Comparison of ENCODE assay signal across 8 cellular contexts in genomic region chr3:142447852-142448315, GRCh38. TPM values are rescaled to one million over a fixed set of nuclear protein-coding genes. Genes with fewer than 3 reads are reported as not detected.
DNase-seq lines count a peak whose midpoint lies in the region; ATAC-seq and TF ChIP-seq lines count a peak whose summit lies in the region.

XRN1 (minus strand) TSS chr3:142448037; CDS start chr3:142447944, 93 bp downstream.

- H3K9me3 ChIP-seq in ES-I3 (ENCODE audit: control insufficient read depth, insufficient read depth, low read length), result no peaks in the 10 kb centered on the region
- H3K9me3 ChIP-seq in H9 (ENCODE audit: control insufficient read depth, low read depth, low read length), result no peaks in the 10 kb centered on the region
- H3K9me3 ChIP-seq in MM.1S (replicated peaks; ENCODE audit: insufficient read depth, low read length), result no peaks in the 10 kb centered on the region

- peak within 1 kb of the TSS; percentile 81 for H3K4me2 ChIP-seq in H9 (ENCODE audit: insufficient read depth, insufficient read length, low read length)
- peak within 1 kb of the TSS; percentile 83 for H3K4me2 ChIP-seq in MM.1S (ENCODE audit: low read depth, low read length)

- H3K79me1 ChIP-seq in H9 (ENCODE audit: insufficient read depth, low read depth, low read length, poor library complexity, severe bottlenecking), result peaks cover 2% of the 10 kb centered on the region

- H3K36me3 Mint-ChIP-seq in H9 (ENCODE audit: insufficient read depth in 1 of 3, low read depth in 3 of 3), result peaks cover 3 to 10% (median 9%) of the 10 kb centered on the region in 3 experiments; a peak in 6 of 7 replicates
- H3K36me3 Mint-ChIP-seq in nephron (ENCODE audit: low read depth), result peaks cover 17% of the 10 kb centered on the region

- H3K23ac ChIP-seq in H9 (ENCODE audit: insufficient read length, low read depth, low read length), result no peak within 1 kb of the TSS

- H3K4me1 ChIP-seq in ES-I3 (ENCODE audit: insufficient read depth, low read length) (no peaks in the 10 kb centered on the region), H9 (ENCODE audit: insufficient read depth, low read length) (no peaks in the 10 kb centered on the region), MM.1S (ENCODE audit: low read length) (peaks cover 8% of the 10 kb centered on the region; the same call in 1 of the 2 replicates)

- peak within 1 kb of the TSS; percentile 91 for H2AFZ ChIP-seq in H9 (ENCODE audit: low read length)
- peak within 1 kb of the TSS; percentile 57 for H2AFZ ChIP-seq in MM.1S (ENCODE audit: low read length)

- H3K79me2 ChIP-seq in H9 (ENCODE audit: insufficient read depth, low read length) (peaks cover 5% of the 10 kb centered on the region; the same call in 1 of the 2 replicates), MM.1S (ENCODE audit: low read length) (peaks cover 49% of the 10 kb centered on the region)

- peak within 1 kb of the TSS; percentile 74 for H4K8ac ChIP-seq in H9 (replicated peaks; ENCODE audit: insufficient read length, low read depth, low read length)

- H3K27ac ChIP-seq in H9 (ENCODE audit: insufficient read length, low read depth, low read length) (peak within 1 kb of the TSS; percentile 66), MM.1S (ENCODE audit: low read length) (peak within 1 kb of the TSS; percentile 94)

- peak within 1 kb of the TSS; percentile 84 for H3K14ac ChIP-seq in H9 (ENCODE audit: insufficient read depth, low read length)

- peak within 1 kb of the TSS; percentile 98 to 100 (median 99) for H3K27ac Mint-ChIP-seq in H9
- peak within 1 kb of the TSS; percentile 97 to 100 (median 99) for H3K27ac Mint-ChIP-seq in nephron

- peak within 1 kb of the TSS; percentile 48 for H2BK5ac ChIP-seq in H9 (ENCODE audit: insufficient read length, low read length)

- H4K20me1 ChIP-seq in H9 (ENCODE audit: control insufficient read depth, insufficient read depth, insufficient read length) (no peaks in the 10 kb centered on the region), MM.1S (ENCODE audit: insufficient read depth, low read length) (no peaks in the 10 kb centered on the region; the same call in 1 of the 2 replicates)

- no peak within 1 kb of the TSS for H4K91ac ChIP-seq in H9 (ENCODE audit: insufficient read length, low read depth, low read length)

- H3T11ph ChIP-seq in H9 (ENCODE audit: low read length), result no peak within 1 kb of the TSS

- peaks cover 0 to 3% of the 10 kb centered on the region in 2 experiments; a peak in 2 of 5 replicates for H3K9me3 Mint-ChIP-seq in H9
- H3K9me3 Mint-ChIP-seq in nephron, result peaks cover 2% of the 10 kb centered on the region

- 0 out of 2 replicates have a peak within 1 kb of the TSS, but pooled peaks have one; percentile 17 for H2BK15ac ChIP-seq in H9 (ENCODE audit: low read depth, low read length)

- H3K4me1 Mint-ChIP-seq in H9 (peaks cover 20 to 26% of the 10 kb centered on the region in 2 experiments), nephron (peaks cover 32% of the 10 kb centered on the region)

- peak within 1 kb of the TSS; percentile 93 for H3K4me3 ChIP-seq in MM.1S (ENCODE audit: low read length)
- H3K4me3 ChIP-seq in fibroblast of the aortic adventitia (ENCODE audit: low read depth, low read length), result peak within 1 kb of the TSS; percentile 99

- H4K5ac ChIP-seq in H9 (ENCODE audit: insufficient read length, low read depth, low read length), result no peak within 1 kb of the TSS

- H3F3A ChIP-seq in MM.1S (ENCODE audit: insufficient read depth, low read length), result peaks cover 28% of the 10 kb centered on the region

- H2BK120ac ChIP-seq in H9 (ENCODE audit: low read depth, low read length, poor library complexity, severe bottlenecking), result peak within 1 kb of the TSS; percentile 89

- H3K27me3 Mint-ChIP-seq in H9 (ENCODE audit: low read depth), result no peaks in the 10 kb centered on the region
- H3K27me3 Mint-ChIP-seq in nephron (ENCODE audit: low read depth), result no peaks in the 10 kb centered on the region

- H3K27me3 ChIP-seq in H9 (ENCODE audit: insufficient read depth, low read length), result no peaks in the 10 kb centered on the region
- H3K27me3 ChIP-seq in MM.1S (replicated peaks; ENCODE audit: insufficient read depth, low read length), result no peaks in the 10 kb centered on the region

- peak within 1 kb of the TSS; percentile 88 for H3K18ac ChIP-seq in H9 (ENCODE audit: insufficient read length, low read depth, low read length)

- H3K56ac ChIP-seq in H9 (ENCODE audit: insufficient read length, low read depth, low read length), result peak within 1 kb of the TSS; percentile 19

- H3K4me3 Mint-ChIP-seq in H9, result peak within 1 kb of the TSS; percentile 99
- H3K4me3 Mint-ChIP-seq in nephron, result peak within 1 kb of the TSS; percentile 96 to 100 (median 99)

- DNase-seq in H9, result peak; percentile 93
- peak; percentile 95 for DNase-seq in MM.1S
- DNase-seq in SHP77 treated with DMSO at 0.1 percent for 48 hours (lab: John Stamatoyannopoulos, UW), result peak; percentile 69
- DNase-seq in activated effector memory CD4-positive, alpha-beta T cell treated with anti-CD3 and anti-CD28 coated beads, Interleukin-2, amount 50 U/mL, for 16 hours, result peak; percentile 98
- DNase-seq in fibroblast of the aortic adventitia (ENCODE audit: low read depth), result peak; percentile 93
- DNase-seq in stimulated activated naive CD8-positive, alpha-beta T cell treated with anti-CD3 and anti-CD28 coated beads, Interleukin-15, Interleukin-2, amounts not matched to agents 100 U/mL and 50 U/mL, for 24 hours, result peak; percentile 97

- no peaks in the 10 kb centered on the region for H3K9me2 ChIP-seq in MM.1S (replicated peaks; ENCODE audit: insufficient read depth, low read length)

- H3K36me3 ChIP-seq in ES-I3 (ENCODE audit: insufficient read depth, low read length), result no peaks in the 10 kb centered on the region
- no peaks in the 10 kb centered on the region for H3K36me3 ChIP-seq in MM.1S (replicated peaks; ENCODE audit: insufficient read depth, low read length)

- peak; percentile 96 for ATAC-seq in stimulated activated naive CD8-positive, alpha-beta T cell treated with anti-CD3 and anti-CD28 coated beads, Interleukin-15, Interleukin-2, amounts not matched to agents 100 U/mL and 50 U/mL, for 24 hours

- peaks cover 3% of the 10 kb centered on the region for H3K23me2 ChIP-seq in H9 (ENCODE audit: insufficient read length, low read depth, low read length, poor library complexity, severe bottlenecking)

- peak within 1 kb of the TSS; percentile 95 for H3K9ac ChIP-seq in ES-I3 (ENCODE audit: low read depth, low read length)
- H3K9ac ChIP-seq in H9 (ENCODE audit: extremely low read depth, insufficient read length, low read length), result peak within 1 kb of the TSS; percentile 96
- H3K9ac ChIP-seq in MM.1S (ENCODE audit: low read length), result peak within 1 kb of the TSS; percentile 97

- no peak within 1 kb of the TSS for H2BK20ac ChIP-seq in H9 (ENCODE audit: low read depth, low read length, poor library complexity, severe bottlenecking)

- no peak within 1 kb of the TSS for H2BK12ac ChIP-seq in H9 (ENCODE audit: insufficient read length, low read depth, low read length)

- no peak within 1 kb of the TSS for H3K4ac ChIP-seq in H9 (ENCODE audit: low read depth, low read length)

- H2AK5ac ChIP-seq in H9 (ENCODE audit: insufficient read length, low read length), result no peak within 1 kb of the TSS

- TF ChIP-seq CTCF in H9 (conservative IDR thresholded peaks at IDR 0.05) (no peak), MM.1S (IDR thresholded peaks at IDR 0.05; ENCODE audit: low read length) (no peak), fibroblast of the aortic adventitia (IDR thresholded peaks at IDR 0.05; ENCODE audit: insufficient read depth, low read length) (no peak), nephron (IDR thresholded peaks at IDR 0.05; ENCODE audit: unreplicated experiment in 3 of 3) (no peak)

- no CpG with 5 or more reads among the region's 40 CpGs for WGBS in H9 (ENCODE audit: extremely low coverage, insufficient read length, low lambda C conversion rate)

RNA-seq across cellular contexts. Expression of gene XRN1, which starts in this region (rescaled TPM):
- total RNA-seq in H9 (2021), result 13.7 and 15.0 TPM in 2 replicates
- total RNA-seq in fibroblast of the aortic adventitia (ENCODE audit: low replicate concordance), result 46.9 and 56.3 TPM in 2 replicates

Comparison
In these comparisons a context has a peak if more than half of its experiments do, and no peak if none do; other contexts are left out.
1. Peak in every context shown above with its lines: DNase-seq, ATAC-seq, H3K4me3 ChIP-seq and H3K27ac ChIP-seq.